ENCODE assay signal across 1 cellular context in the genomic region with DNA sequence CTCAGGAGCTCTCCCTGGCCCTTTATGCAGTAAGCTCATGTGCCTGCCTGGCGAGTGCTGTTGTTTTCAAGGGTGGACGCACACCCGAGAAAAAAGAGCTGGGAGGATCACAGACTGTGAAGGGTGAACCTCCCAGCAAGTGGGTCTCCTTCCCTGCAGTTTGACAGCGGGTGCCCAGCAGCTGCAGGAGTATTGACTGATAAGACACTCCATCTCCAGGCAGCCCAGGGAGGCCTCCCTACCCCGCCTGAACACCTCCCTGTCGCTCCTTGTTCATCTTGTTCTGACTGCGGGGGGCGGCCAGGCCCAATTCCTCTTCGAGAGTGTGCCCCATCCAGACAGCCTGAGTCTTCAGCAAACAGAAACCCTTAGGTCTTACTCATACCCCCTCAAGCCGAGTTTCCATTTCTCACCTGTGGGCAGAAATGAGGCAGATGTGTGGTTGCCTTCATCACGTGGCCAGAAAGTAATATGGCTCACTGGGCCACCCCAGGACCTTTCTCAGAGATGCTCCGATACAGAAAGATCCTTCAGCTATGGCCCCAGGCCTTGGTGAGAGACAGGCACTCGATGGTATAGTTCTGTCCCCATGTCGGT.
TF ChIP-seq lines count a peak whose summit lies in the region.

No MANE protein-coding gene starts in this region.

TF ChIP-seq in K562, 482 proteins besides CTCF, POLR2A, EP300 and RAD21:
- no peak for TF ChIP-seq MCM7 (IDR thresholded peaks at IDR 0.05)
- TF ChIP-seq POLR2G (IDR thresholded peaks at IDR 0.05; ENCODE audit: low read depth, low read length) = 0 out of 2 replicates have a peak, but pooled peaks have one; percentile 6
- no peak for TF ChIP-seq HNRNPK (IDR thresholded peaks at IDR 0.05; ENCODE audit: low read depth, low read length, poor library complexity, severe bottlenecking)
TF ChIP-seq in K562: peak in this region for 1.
